23 cellular contexts compared by ENCODE assay signal in the genomic region with DNA sequence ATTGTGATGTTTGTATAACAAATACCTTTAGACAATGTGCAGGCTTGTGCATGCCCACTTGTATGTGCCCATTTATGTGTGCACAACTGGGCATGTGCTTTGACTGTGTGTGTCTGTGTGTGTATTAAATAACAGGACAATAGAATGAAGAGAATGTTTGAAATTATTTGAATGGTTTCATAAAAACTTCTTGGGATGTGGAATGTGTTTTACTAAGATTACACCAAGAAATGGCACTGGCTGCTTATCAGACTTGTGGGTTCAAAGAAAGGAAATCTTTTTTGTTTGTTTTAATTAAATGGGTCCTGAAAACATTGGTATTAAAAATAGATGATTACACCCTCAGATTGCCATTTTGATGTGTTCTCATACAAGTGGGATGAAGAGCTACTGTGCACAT.
DNase-seq lines count a peak whose midpoint lies in the region; FAIRE-seq and TF ChIP-seq lines count a peak whose summit lies in the region.
"Had no signal": no experiment of that assay in that cellular context is flagged by ENCODE, and none has a peak within 500 bp of the region (broad histone marks: within the 10 kb centered on the region; RNA-seq: fewer than 3 reads in every experiment).

No MANE protein-coding gene starts in this region.

- no peak overlapping the region for H3K9ac ChIP-seq in keratinocyte (ENCODE audit: control insufficient read depth, extremely low read depth, insufficient read depth, low read length)
- H3K9ac ChIP-seq: BLaER1, GM23248 had no signal

- H3K9me3 Mint-ChIP-seq in T-helper 2 cell treated with Interferon-gamma antibody and Interleukin-4, amounts not matched to agents 5 μg/mL and 100 μg/mL, for 36 hours = no peaks in the 10 kb centered on the region
- H3K9me3 Mint-ChIP-seq: CD4-positive, alpha-beta T cell; H9; HFFc6 had no signal

- H3K36me3 ChIP-seq in OCI-LY7 (ENCODE audit: insufficient read depth, low read length) (no peaks in the 10 kb centered on the region), bronchial epithelial cell (ENCODE audit: control insufficient read depth, insufficient read depth, low read length) (no peaks in the 10 kb centered on the region), keratinocyte (ENCODE audit: control insufficient read depth in 2 of 2, extremely low read depth in 1 of 2, insufficient read depth in 2 of 2, low read length in 2 of 2) (no peaks in the 10 kb centered on the region)

- no peak overlapping the region for H3K4me3 Mint-ChIP-seq in T-helper 2 cell treated with Interferon-gamma antibody and Interleukin-4, amounts not matched to agents 5 μg/mL and 100 μg/mL, for 36 hours
- H3K4me3 Mint-ChIP-seq: CD4-positive, alpha-beta T cell; H9; HFFc6 had no signal

- H3K79me2 ChIP-seq in OCI-LY7 (ENCODE audit: insufficient read depth, low read depth, low read length) (no peaks in the 10 kb centered on the region), keratinocyte (ENCODE audit: control insufficient read depth, insufficient read depth, low read length) (no peaks in the 10 kb centered on the region)

- H3K9me3 ChIP-seq in OCI-LY7 (ENCODE audit: low read length) (0 out of 2 replicates have a peak, but pooled peaks cover 3% of the 10 kb centered on the region), keratinocyte (ENCODE audit: control insufficient read depth, low read depth, low read length) (no peaks in the 10 kb centered on the region)

- no peaks in the 10 kb centered on the region for H3K9me1 ChIP-seq in keratinocyte (ENCODE audit: control insufficient read depth, extremely low read depth, insufficient read depth, low read length)

- intact Hi-C loops in OCI-LY7 (cut with micrococcal nuclease; ENCODE audit: unreplicated experiment) = no loop called here

- no peak for DNase-seq in OCI-LY7 (ENCODE audit: low spot score)
- peak; percentile 22 for DNase-seq in bronchial epithelial cell (ENCODE audit: low read depth)
- no peak for DNase-seq in keratinocyte (ENCODE audit: low read depth, low spot score)
- DNase-seq in caudate nucleus (lab: John Stamatoyannopoulos, UW) = no peak
- no peak for DNase-seq in NCI-H1436 (lab: John Stamatoyannopoulos, UW)
- no peak for DNase-seq in T-helper 2 cell treated with Interferon-gamma antibody and Interleukin-4, amounts not matched to agents 5 μg/mL and 100 μg/mL, for 36 hours (ENCODE audit: low spot score)
- no peak for DNase-seq in MV-4-11 (lab: John Stamatoyannopoulos, UW)
- DNase-seq: CD4-positive, alpha-beta T cell; COR-L47; DND-41; GM23248; H9; HFFc6; KG1; NCI-H1105 treated with DMSO at 0.1 percent for 48 hours; NCI-H1694 treated with DMSO at 0.1 percent for 48 hours; NCI-H2081 treated with DMSO at 0.1 percent for 48 hours; NCI-H446; NCI-H526; OCI-M1 had no signal

- H3K27ac ChIP-seq in OCI-LY7 (ENCODE audit: low read depth, low read length, poor library complexity, severe bottlenecking) (no peak overlapping the region), keratinocyte (ENCODE audit: control insufficient read depth, insufficient read depth, low read length) (no peak overlapping the region), caudate nucleus (ENCODE audit: low read depth, low read length) (no peak overlapping the region)
- H3K27ac ChIP-seq: BLaER1, GM23248 had no signal

- CTCF ChIA-PET in OCI-LY7 (lab: Charles Lee; ENCODE audit: unreplicated experiment) = no interaction called here

- H3K36me3 Mint-ChIP-seq in T-helper 2 cell treated with Interferon-gamma antibody and Interleukin-4, amounts not matched to agents 5 μg/mL and 100 μg/mL, for 36 hours (ENCODE audit: low read depth) = no peaks in the 10 kb centered on the region

- no peaks in the 10 kb centered on the region for H3K9me2 ChIP-seq in OCI-LY7 (ENCODE audit: insufficient read depth, low read length)

- H3K27me3 ChIP-seq in bronchial epithelial cell (ENCODE audit: control insufficient read depth, insufficient read depth, low read length) = no peaks in the 10 kb centered on the region
- no peaks in the 10 kb centered on the region for H3K27me3 ChIP-seq in keratinocyte (ENCODE audit: control insufficient read depth, extremely low read depth, insufficient read depth, low read length)
- H3K27me3 ChIP-seq: BLaER1 had no signal

- TF ChIP-seq CTCF in OCI-LY7 (conservative IDR thresholded peaks at IDR 0.05; ENCODE audit: low read length) (no peak), bronchial epithelial cell (IDR thresholded peaks at IDR 0.05; ENCODE audit: insufficient read depth, low read length, severe bottlenecking) (no peak), keratinocyte (optimal IDR thresholded peaks at IDR 0.05 in 1 of 3, IDR thresholded peaks at IDR 0.05 in 1 of 3, conservative IDR thresholded peaks at IDR 0.05 in 1 of 3; ENCODE audit: extremely low read depth in 1 of 3, insufficient read depth in 2 of 3, low read length in 3 of 3) (no peak)

- no TSS peak for BruUV-seq in OCI-LY7 (replicated peaks; lab: Mats Ljungman, UMichigan)

- H2AFZ ChIP-seq in OCI-LY7 (ENCODE audit: low read length) (0 out of 2 replicates have a peak overlapping the region, but pooled peaks have one; percentile 4), keratinocyte (ENCODE audit: control insufficient read depth, low read length) (no peak overlapping the region)

- dilution Hi-C loops in keratinocyte (cut with MboI; ENCODE audit: extremely low pct_ligation_motif_present, low sequenced_read_pairs) = no loop called here

- POLR2A ChIA-PET in OCI-LY7 (lab: Charles Lee) = interaction anchor here (0.9 to 1.1 kb wide), 2 partner anchors 9 to 21 kb away, joined by 3 to 4 read pairs; no protein-coding TSS in a partner anchor

- H3K4me2 ChIP-seq in OCI-LY7 (ENCODE audit: low read length) (no peak overlapping the region), keratinocyte (ENCODE audit: control insufficient read depth, extremely low read depth, insufficient read depth, low read depth, low read length) (no peak overlapping the region)
- H3K4me2 ChIP-seq: BLaER1 had no signal

- H3K27ac Mint-ChIP-seq in T-helper 2 cell treated with Interferon-gamma antibody and Interleukin-4, amounts not matched to agents 5 μg/mL and 100 μg/mL, for 36 hours = no peak overlapping the region
- H3K27ac Mint-ChIP-seq: CD4-positive, alpha-beta T cell; HFFc6 had no signal

- FAIRE-seq in bronchial epithelial cell (lab: Jason Lieb, UNC) = no peak
- FAIRE-seq in keratinocyte (lab: Jason Lieb, UNC) = peak; percentile 49
- FAIRE-seq: GM12891, RCC 7860 had no signal

- H4K20me1 ChIP-seq in OCI-LY7 (ENCODE audit: insufficient read depth, low read length) (no peaks in the 10 kb centered on the region), keratinocyte (ENCODE audit: control insufficient read depth, extremely low read depth, insufficient read depth, low read length) (no peaks in the 10 kb centered on the region)
- H4K20me1 ChIP-seq: BLaER1 had no signal

- H3K4me1 Mint-ChIP-seq in T-helper 2 cell treated with Interferon-gamma antibody and Interleukin-4, amounts not matched to agents 5 μg/mL and 100 μg/mL, for 36 hours (ENCODE audit: low read depth) = no peaks in the 10 kb centered on the region

- H3K4me3 ChIP-seq in OCI-LY7 (ENCODE audit: low read depth, low read length, poor library complexity, severe bottlenecking) (no peak overlapping the region), bronchial epithelial cell (ENCODE audit: low read depth, low read length) (no peak overlapping the region), keratinocyte (ENCODE audit: control insufficient read depth in 2 of 3, extremely low read depth in 1 of 3, insufficient read depth in 2 of 3, low read depth in 1 of 3, low read length in 3 of 3) (no peak overlapping the region)
- H3K4me3 ChIP-seq: BLaER1, GM23248 had no signal

- no peaks in the 10 kb centered on the region for H3K27me3 Mint-ChIP-seq in T-helper 2 cell treated with Interferon-gamma antibody and Interleukin-4, amounts not matched to agents 5 μg/mL and 100 μg/mL, for 36 hours (ENCODE audit: low read depth)
- H3K27me3 Mint-ChIP-seq: CD4-positive, alpha-beta T cell had no signal

- H3K4me1 ChIP-seq in OCI-LY7 (ENCODE audit: insufficient read depth, low read length, poor library complexity, severe bottlenecking) (no peaks in the 10 kb centered on the region), keratinocyte (ENCODE audit: control insufficient read depth, extremely low read depth, insufficient read depth, low read length) (no peaks in the 10 kb centered on the region)
